In the genomic region with DNA sequence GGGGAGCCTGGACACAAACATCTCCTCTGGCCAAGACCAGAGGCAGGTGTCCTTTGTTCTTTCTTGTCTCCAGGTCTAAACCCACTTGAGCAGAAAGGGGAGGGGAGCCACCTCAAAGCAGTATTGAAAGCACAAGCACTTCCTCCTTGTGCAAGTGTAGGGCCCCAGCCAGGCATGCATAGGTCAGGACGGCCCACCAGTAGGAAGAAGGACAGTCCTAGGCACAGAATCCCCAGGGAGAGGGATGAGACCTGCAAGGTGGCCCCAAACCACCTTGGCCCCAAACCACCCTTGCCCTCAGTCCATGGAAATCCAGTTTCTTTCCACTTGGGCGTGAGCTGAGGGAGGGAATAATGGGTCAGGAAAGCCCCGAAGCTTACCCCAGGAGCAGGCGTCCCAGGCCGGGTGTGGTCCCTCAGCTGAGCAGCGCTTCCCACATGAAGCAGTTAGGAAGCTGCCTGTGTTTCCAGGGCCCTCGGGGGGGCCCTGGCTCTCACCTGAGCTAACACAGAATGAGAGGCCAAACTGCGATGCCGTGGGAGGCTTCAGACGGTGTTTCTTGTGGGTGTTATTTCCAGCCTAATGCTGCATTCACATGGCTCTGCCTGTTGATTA, we compare ENCODE assay signal across 13 cellular contexts. TPM values are rescaled to one million over a fixed set of nuclear protein-coding genes. Genes with fewer than 3 reads are reported as not detected.
DNase-seq lines count a peak whose midpoint lies in the region; ATAC-seq, FAIRE-seq and TF ChIP-seq lines count a peak whose summit lies in the region.
"Had no signal": no experiment of that assay in that cellular context is flagged by ENCODE, and none has a peak within 500 bp of the region (broad histone marks: within the 10 kb centered on the region; RNA-seq: fewer than 3 reads in every experiment).

No MANE protein-coding gene starts in this region.

- H3K9me3 ChIP-seq in OCI-LY3 (ENCODE audit: insufficient read depth, low read length) (no peaks in the 10 kb centered on the region), adrenal gland (replicated peaks in 1 of 3) (no peaks in the 10 kb centered on the region)

- H4K20me1 ChIP-seq in OCI-LY3 (ENCODE audit: insufficient read depth, low read length): 0 out of 2 replicates have a peak, but pooled peaks cover 5% of the 10 kb centered on the region

- no peak for TF ChIP-seq CTCF in GM20000 (IDR thresholded peaks at IDR 0.05; ENCODE audit: extremely low read depth, missing control alignments)
- TF ChIP-seq CTCF in OCI-LY3 (IDR thresholded peaks at IDR 0.05; ENCODE audit: low read depth, low read length): no peak
- TF ChIP-seq CTCF in adrenal gland (IDR thresholded peaks at IDR 0.05): no peak

- H2AFZ ChIP-seq in OCI-LY3 (ENCODE audit: low read depth, low read length): no peak overlapping the region; the same call in 1 of the 2 replicates

- no peak overlapping the region for H3K27ac ChIP-seq in OCI-LY3 (ENCODE audit: low read length)
- H3K27ac ChIP-seq in adrenal gland: no peak overlapping the region

- TF ChIP-seq POLR2A in adrenal gland (IDR thresholded peaks at IDR 0.05): no peak

- peak overlapping the region; percentile 86 for H3K4me2 ChIP-seq in OCI-LY3 (ENCODE audit: low read length)

- H3K4me3 ChIP-seq in OCI-LY3 (ENCODE audit: low read length): peak overlapping the region; percentile 51
- H3K4me3 ChIP-seq in adrenal gland: no peak overlapping the region

- intact Hi-C loops in adrenal gland (cut with DNase I): no loop called here

- no peaks in the 10 kb centered on the region for H3K79me2 ChIP-seq in OCI-LY3 (ENCODE audit: low read length)

- 76 to 88% (median 79%) methylated on average over 5 to 10 of the region's 10 CpGs for WGBS in adrenal gland, 4 donors

- H3K4me1 ChIP-seq in OCI-LY3 (ENCODE audit: low read length) (peaks cover 21% of the 10 kb centered on the region), adrenal gland (replicated peaks in 1 of 2) (no peaks in the 10 kb centered on the region)

- H3K9ac ChIP-seq in OCI-LY3 (ENCODE audit: low read length): no peak overlapping the region

- FAIRE-seq in RCC 7860 (lab: Jason Lieb, UNC): no peak
- FAIRE-seq: H1, keratinocyte had no signal

- DNase-seq in GM20000 (ENCODE audit: low spot score) (peak; percentile 62), RCC 7860 (ENCODE audit: low spot score) (no peak), adrenal gland (no peak)
- DNase-seq: activated T-cell treated with anti-CD3 and anti-CD28 coated beads, Interleukin-2, amount 50 U/mL, for 1 hour; caudate nucleus; MM.1S had no signal

- peaks cover 79% of the 10 kb centered on the region for H3K27me3 ChIP-seq in OCI-LY3 (ENCODE audit: low read depth, low read length)
- no peaks in the 10 kb centered on the region for H3K27me3 ChIP-seq in adrenal gland

- H3K36me3 ChIP-seq in OCI-LY3 (replicated peaks; ENCODE audit: low read depth, low read length) (no peaks in the 10 kb centered on the region), adrenal gland (replicated peaks in 1 of 2) (no peaks in the 10 kb centered on the region)

- peak; percentile 96 for ATAC-seq in GM18861 (IDR thresholded peaks at IDR 0.05; ENCODE audit: unreplicated experiment)
- ATAC-seq in HG02981 (IDR thresholded peaks at IDR 0.05; ENCODE audit: unreplicated experiment): peak; percentile 97
- ATAC-seq in activated CD4-positive, CD25-positive, alpha-beta regulatory T cell treated with anti-CD3 and anti-CD28 coated beads, Interleukin-2, amount 50 U/mL, for 24 hours: no peak

RNA-seq across cellular contexts. Expression of gene IGSF9B, which starts 20.4 kb away (rescaled TPM):
- 1 to 10 TPM in 4 of 8 donors, under 1 TPM in 4; 0.12 to 5.3 (median 1.2) TPM for total RNA-seq in adrenal gland
- 10 to 100 TPM in 1 of 3 donors, 1 to 10 TPM in 2; 1.8 to 23.4 (median 2.3) TPM for polyA plus RNA-seq in adrenal gland
- polyA plus RNA-seq: fibroblast of lung had no signal

Comparison
In these comparisons a context has a peak if more than half of its experiments do, and no peak if none do; other contexts are left out.
1. ATAC-seq: peak in GM18861 (single experiment) and HG02981 (single experiment); none in activated CD4-positive, CD25-positive, alpha-beta regulatory T cell treated with anti-CD3 and anti-CD28 coated beads, Interleukin-2, amount 50 U/mL, for 24 hours (0 of 2).